Comparison of ENCODE assay signal across 8 cellular contexts in the genomic region with DNA sequence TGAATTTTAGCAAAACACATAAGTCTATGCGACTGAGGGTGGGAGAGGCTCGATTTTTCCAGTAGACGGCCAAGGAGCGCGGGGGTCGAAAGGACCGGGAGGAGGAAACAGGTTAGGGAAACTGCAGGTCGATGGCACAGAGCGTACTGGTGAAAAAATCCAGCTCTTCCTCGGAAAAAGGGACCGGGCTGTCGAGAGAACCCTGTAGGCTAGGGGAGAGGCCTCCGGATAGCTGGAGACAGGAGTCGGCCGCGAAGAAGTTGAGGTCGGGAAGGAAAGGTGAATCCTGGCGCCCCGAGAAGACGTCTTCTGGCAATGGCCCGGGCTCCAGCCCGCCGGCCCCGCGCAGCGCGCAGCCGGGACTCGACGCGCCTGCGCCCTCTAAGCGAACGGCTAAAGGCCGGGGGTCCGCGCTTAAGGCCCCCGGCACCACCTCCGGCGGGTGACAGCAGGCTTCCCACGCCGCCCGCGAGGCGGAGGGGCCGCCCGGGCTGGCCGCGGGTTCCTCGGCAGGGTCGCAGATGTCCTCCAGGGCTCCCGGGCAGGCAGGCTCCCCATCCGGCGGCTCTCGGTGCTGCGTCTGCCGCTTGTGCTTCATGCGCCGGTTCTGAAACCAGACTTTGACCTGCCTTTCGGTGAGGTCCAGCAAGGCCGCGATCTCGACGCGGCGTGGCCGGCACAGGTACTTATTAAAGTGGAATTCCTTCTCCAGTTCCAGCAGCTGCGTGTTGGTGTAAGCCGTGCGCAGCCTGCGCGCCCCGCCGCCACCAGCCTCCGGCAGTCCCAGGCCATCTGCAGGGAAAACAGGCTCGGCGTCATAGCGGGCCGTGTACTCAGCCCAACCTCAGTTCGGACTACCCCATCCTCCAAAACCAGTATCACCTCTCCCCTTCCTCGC. TPM values are rescaled to one million over a fixed set of nuclear protein-coding genes. Genes with fewer than 3 reads are reported as not detected.
A peak's percentile ranks its signal among the peaks of the same experiment; 100 is the strongest.
DNase-seq lines count a peak whose midpoint lies in the region; ATAC-seq lines count a peak whose summit lies in the region.

No MANE protein-coding gene starts in this region.

- ATAC-seq in left cardiac atrium (peak; percentile 14 to 34), sciatic nerve (peak; percentile 41), HG03565 (IDR thresholded peaks at IDR 0.05; ENCODE audit: unreplicated experiment) (no peak)

- H3K4me1 Mint-ChIP-seq in activated naive CD4-positive, alpha-beta T cell treated with anti-CD3 and anti-CD28 coated beads, Interleukin-2, amount 50 U/mL, for 24 hours = peaks cover 54% of the 10 kb centered on the region

- peak; percentile 35 for DNase-seq in DMS114 treated with DMSO at 0.1 percent for 48 hours (lab: John Stamatoyannopoulos, UW; ENCODE audit: unreplicated experiment)
- DNase-seq in H4 (ENCODE audit: low spot score) = peak; percentile 53
- peak; percentile 47 for DNase-seq in RPMI8226
- no peak for DNase-seq in left cardiac atrium
- DNase-seq in sciatic nerve (ENCODE audit: low spot score) = peak; percentile 73
- DNase-seq in GM03348 (ENCODE audit: low spot score) = no peak

- H3K9me3 Mint-ChIP-seq in activated naive CD4-positive, alpha-beta T cell treated with anti-CD3 and anti-CD28 coated beads, Interleukin-2, amount 50 U/mL, for 24 hours = no peaks in the 10 kb centered on the region

- peaks cover 1% of the 10 kb centered on the region for H3K36me3 Mint-ChIP-seq in activated naive CD4-positive, alpha-beta T cell treated with anti-CD3 and anti-CD28 coated beads, Interleukin-2, amount 50 U/mL, for 24 hours

- H3K27me3 Mint-ChIP-seq in activated naive CD4-positive, alpha-beta T cell treated with anti-CD3 and anti-CD28 coated beads, Interleukin-2, amount 50 U/mL, for 24 hours = peaks cover 1% of the 10 kb centered on the region

- intact Hi-C loops in left cardiac atrium (cut with DNase I) (no loop called here), sciatic nerve (cut with DNase I) (no loop called here)

- peak overlapping the region; percentile 97 for H3K4me3 Mint-ChIP-seq in activated naive CD4-positive, alpha-beta T cell treated with anti-CD3 and anti-CD28 coated beads, Interleukin-2, amount 50 U/mL, for 24 hours

- H3K27ac Mint-ChIP-seq in activated naive CD4-positive, alpha-beta T cell treated with anti-CD3 and anti-CD28 coated beads, Interleukin-2, amount 50 U/mL, for 24 hours = peak overlapping the region; percentile 100

RNA-seq across cellular contexts. Expression of gene HOXB2, which starts 1.7 kb away (rescaled TPM):
- 5.3 and 11.1 TPM in 2 replicates for total RNA-seq in H4 (2014; rRNA removed; shearing (Covaris generic))
- 1 to 10 TPM; 6.1 to 6.7 TPM for total RNA-seq in left cardiac atrium
- total RNA-seq in sciatic nerve = 23.1 TPM

RNA-seq across cellular contexts. Expression of gene HOXB1, which starts 12.4 kb away (rescaled TPM):
- not detected in 2 replicates for total RNA-seq in H4 (2014; rRNA removed; shearing (Covaris generic))
- not detected for total RNA-seq in left cardiac atrium
- not detected for total RNA-seq in sciatic nerve

RNA-seq across cellular contexts. Expression of gene HOXB4, which starts 34.9 kb away (rescaled TPM):
- 0.45 TPM in 2 replicates for total RNA-seq in H4 (2014; rRNA removed; shearing (Covaris generic))
- total RNA-seq in left cardiac atrium = 1 to 10 TPM in 1 of 2 donors, under 1 TPM in 1; 0.31 to 1.6 TPM
- total RNA-seq in sciatic nerve = 8.8 TPM

RNA-seq across cellular contexts. Expression of gene HOXB3, which starts 46.8 kb away (rescaled TPM):
- 2.0 and 5.6 TPM in 2 replicates for total RNA-seq in H4 (2014; rRNA removed; shearing (Covaris generic))
- total RNA-seq in left cardiac atrium (1 to 10 TPM; 1.2 to 2.8 TPM), sciatic nerve (25.6 TPM)

RNA-seq across cellular contexts. Expression of gene HOXB5, which starts 50.4 kb away (rescaled TPM):
- total RNA-seq in H4 (2014; rRNA removed; shearing (Covaris generic)) = 0.43 TPM in 1 of 2 replicates, not detected in the other
- under 1 TPM in 1 of 2 donors, not detected in 1; 0.41 TPM for total RNA-seq in left cardiac atrium
- total RNA-seq in sciatic nerve = 2.4 TPM

Comparison
In these comparisons a context has a peak if more than half of its experiments do, and no peak if none do; other contexts are left out.
1. DNase-seq: peak in DMS114 treated with DMSO at 0.1 percent for 48 hours (single experiment), H4 (single experiment), RPMI8226 (single experiment) and sciatic nerve (single experiment); none in left cardiac atrium (single experiment) and GM03348 (single experiment).